39 cellular contexts compared by ENCODE assay signal in the genomic region with DNA sequence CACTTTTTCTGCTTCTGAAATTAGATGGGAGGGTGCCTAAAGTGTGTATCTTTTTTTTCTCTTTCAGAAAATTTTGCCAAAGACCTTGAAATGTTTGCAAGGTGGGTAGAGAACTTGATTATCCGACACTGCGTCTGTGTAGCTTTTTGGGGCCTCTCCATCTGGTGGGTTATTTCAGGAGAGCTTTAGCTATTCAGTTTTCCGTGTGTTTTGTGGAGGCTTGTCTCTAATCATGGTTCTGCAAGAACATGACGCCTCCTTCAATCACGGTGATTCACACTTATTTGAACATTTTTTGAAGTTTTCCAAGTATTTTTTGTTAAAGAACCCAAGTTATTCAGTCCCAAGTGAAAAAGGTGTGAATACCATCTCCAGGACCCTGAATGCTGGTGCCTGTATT. TPM values are rescaled to one million over a fixed set of nuclear protein-coding genes. Genes with fewer than 3 reads are reported as not detected.
"Had no signal": no experiment of that assay in that cellular context is flagged by ENCODE, and none has a peak within 500 bp of the region (broad histone marks: within the 10 kb centered on the region; RNA-seq: fewer than 3 reads in every experiment).

No MANE protein-coding gene starts in this region.

- H3K36me3 Mint-ChIP-seq: activated naive CD4-positive, alpha-beta T cell treated with anti-CD3 and anti-CD28 coated beads, Interleukin-2, amount 10 ng/mL, durations not matched to agents 7 days and 5 days; activated naive CD4-positive, alpha-beta T cell treated with anti-CD3 and anti-CD28 coated beads, Interleukin-2, amount 50 U/mL, for 24 hours; activated naive CD4-positive, alpha-beta T cell treated with anti-CD3 and anti-CD28 coated beads, Interleukin-2, amount 50 U/mL, for 72 hours; activated naive CD8-positive, alpha-beta T cell; activated naive CD8-positive, alpha-beta T cell treated with anti-CD3 and anti-CD28 coated beads, Interleukin-2, amount 10 ng/mL, durations not matched to agents 7 days and 5 days; brain had no signal

- H3K27me3 Mint-ChIP-seq: activated naive CD4-positive, alpha-beta T cell treated with anti-CD3 and anti-CD28 coated beads, Interleukin-2, amount 10 ng/mL, durations not matched to agents 7 days and 5 days; activated naive CD4-positive, alpha-beta T cell treated with anti-CD3 and anti-CD28 coated beads, Interleukin-2, amount 50 U/mL, for 24 hours; activated naive CD8-positive, alpha-beta T cell; activated naive CD8-positive, alpha-beta T cell treated with anti-CD3 and anti-CD28 coated beads for 36 hours; activated naive CD8-positive, alpha-beta T cell treated with anti-CD3 and anti-CD28 coated beads, Interleukin-2, amount 10 ng/mL, durations not matched to agents 7 days and 5 days; activated naive CD8-positive, alpha-beta T cell treated with anti-CD3 and anti-CD28 coated beads, Interleukin-2, amount 50 U/mL, for 24 hours; activated T-cell treated with anti-CD3 and anti-CD28 coated beads, Interleukin-2, amount 50 U/mL, for 24 hours; activated T-helper 17 cell treated with anti-CD3 and anti-CD28 coated beads, Interleukin-2, amount 50 U/mL, for 72 hours; central memory CD8-positive, alpha-beta T cell had no signal

- H3K27ac Mint-ChIP-seq: activated naive CD4-positive, alpha-beta T cell treated with anti-CD3 and anti-CD28 coated beads for 36 hours; activated naive CD4-positive, alpha-beta T cell treated with anti-CD3 and anti-CD28 coated beads, Interleukin-2, amount 10 ng/mL, durations not matched to agents 7 days and 5 days; activated naive CD4-positive, alpha-beta T cell treated with anti-CD3 and anti-CD28 coated beads, Interleukin-2, amount 50 U/mL, for 24 hours; activated naive CD4-positive, alpha-beta T cell treated with anti-CD3 and anti-CD28 coated beads, Interleukin-2, amount 50 U/mL, for 72 hours; activated naive CD8-positive, alpha-beta T cell; activated naive CD8-positive, alpha-beta T cell treated with anti-CD3 and anti-CD28 coated beads for 36 hours; activated naive CD8-positive, alpha-beta T cell treated with anti-CD3 and anti-CD28 coated beads, Interleukin-2, amount 10 ng/mL, durations not matched to agents 7 days and 5 days; activated naive CD8-positive, alpha-beta T cell treated with anti-CD3 and anti-CD28 coated beads, Interleukin-2, amount 50 U/mL, for 24 hours; activated T-cell treated with anti-CD3 and anti-CD28 coated beads, Interleukin-2, amount 50 U/mL, for 24 hours; activated T-cell treated with anti-CD3 and anti-CD28 coated beads, Interleukin-2, amount 50 U/mL, for 72 hours; activated T-helper 1 cell treated with anti-CD3 and anti-CD28 coated beads, Interleukin-12 subunit alpha, Interleukin-12 subunit beta, Interleukin-2, Interleukin-4 antibody, amounts not matched to agents 30 ng/mL and 10 ng/mL and 1 ng/mL, durations not matched to agents 14 hours and 24 hours and 36 hours; activated T-helper 17 cell treated with anti-CD3 and anti-CD28 coated beads, Interleukin-2, amount 50 U/mL, for 72 hours; activated T-helper 2 cell treated with anti-CD3 and anti-CD28 coated beads, Interferon-gamma antibody, Interleukin-2, Interleukin-4, amounts not matched to agents 10 μg/mL and 5 μg/mL and 100 μg/mL, durations not matched to agents 14 hours and 24 hours and 36 hours had no signal

- H3K27me3 ChIP-seq: adrenal gland, ascending aorta, body of pancreas, brain microvascular endothelial cell, breast epithelium, cardiac muscle cell had no signal

- DNase-seq: activated effector memory CD4-positive, alpha-beta T cell treated with anti-CD3 and anti-CD28 coated beads, Interleukin-2, amount 50 U/mL, for 16 hours; activated effector memory CD4-positive, alpha-beta T cell treated with Interleukin-2 at 50 U/mL for 16 hours; activated gamma-delta T cell; activated gamma-delta T cell treated with Interleukin-2 at 50 U/mL for 16 hours; activated naive CD4-positive, alpha-beta T cell; activated naive CD4-positive, alpha-beta T cell treated with anti-CD3 and anti-CD28 coated beads for 36 hours; activated naive CD4-positive, alpha-beta T cell treated with anti-CD3 and anti-CD28 coated beads, Interleukin-2, amount 10 ng/mL, durations not matched to agents 7 days and 5 days; activated naive CD4-positive, alpha-beta T cell treated with anti-CD3 and anti-CD28 coated beads, Interleukin-2, amount 50 U/mL, for 16 hours; activated naive CD4-positive, alpha-beta T cell treated with Interleukin-2 at 50 U/mL for 16 hours; activated naive CD8-positive, alpha-beta T cell treated with anti-CD3 and anti-CD28 coated beads for 36 hours; activated naive CD8-positive, alpha-beta T cell treated with anti-CD3 and anti-CD28 coated beads, Interleukin-2, amount 10 ng/mL, durations not matched to agents 7 days and 5 days; activated naive CD8-positive, alpha-beta T cell treated with anti-CD3 and anti-CD28 coated beads, Interleukin-2, amount 50 U/mL, for 24 hours; activated T-cell treated with anti-CD3 and anti-CD28 coated beads, Interleukin-2, amount 50 U/mL, for 1 hour; activated T-cell treated with anti-CD3 and anti-CD28 coated beads, Interleukin-2, amount 50 U/mL, for 24 hours; activated T-cell treated with anti-CD3 and anti-CD28 coated beads, Interleukin-2, amount 50 U/mL, for 4 hours; activated T-cell treated with anti-CD3 and anti-CD28 coated beads, Interleukin-2, amount 50 U/mL, for 48 hours; activated T-cell treated with anti-CD3 and anti-CD28 coated beads, Interleukin-2, amount 50 U/mL, for 72 hours; adrenal gland; amniotic stem cell; body of pancreas; brain microvascular endothelial cell; central memory CD4-positive, alpha-beta T cell; cerebellar nuclear complex had no signal

- H3K36me3 ChIP-seq: adrenal gland, ascending aorta, brain microvascular endothelial cell, breast epithelium, cardiac muscle cell had no signal

- FAIRE-seq: astrocyte, bronchial epithelial cell had no signal

- H3K9me3 ChIP-seq: adrenal gland, ascending aorta, body of pancreas, breast epithelium had no signal

- H3K4me1 Mint-ChIP-seq: activated T-helper 17 cell treated with anti-CD3 and anti-CD28 coated beads, Interleukin-2, amount 50 U/mL, for 72 hours had no signal

- H3K27ac ChIP-seq: adrenal gland, ascending aorta, body of pancreas, brain microvascular endothelial cell, breast epithelium, cardiac muscle cell had no signal

- H3K9me3 Mint-ChIP-seq: activated naive CD4-positive, alpha-beta T cell treated with anti-CD3 and anti-CD28 coated beads for 36 hours; activated naive CD4-positive, alpha-beta T cell treated with anti-CD3 and anti-CD28 coated beads, Interleukin-2, amount 10 ng/mL, durations not matched to agents 7 days and 5 days; activated naive CD4-positive, alpha-beta T cell treated with anti-CD3 and anti-CD28 coated beads, Interleukin-2, amount 50 U/mL, for 24 hours; activated naive CD4-positive, alpha-beta T cell treated with anti-CD3 and anti-CD28 coated beads, Interleukin-2, amount 50 U/mL, for 72 hours; activated naive CD8-positive, alpha-beta T cell treated with anti-CD3 and anti-CD28 coated beads for 36 hours; activated naive CD8-positive, alpha-beta T cell treated with anti-CD3 and anti-CD28 coated beads, Interleukin-2, amount 10 ng/mL, durations not matched to agents 7 days and 5 days; activated naive CD8-positive, alpha-beta T cell treated with anti-CD3 and anti-CD28 coated beads, Interleukin-2, amount 50 U/mL, for 24 hours; activated T-cell treated with anti-CD3 and anti-CD28 coated beads, Interleukin-2, amount 50 U/mL, for 24 hours; activated T-cell treated with anti-CD3 and anti-CD28 coated beads, Interleukin-2, amount 50 U/mL, for 4 hours; activated T-cell treated with anti-CD3 and anti-CD28 coated beads, Interleukin-2, amount 50 U/mL, for 72 hours; activated T-helper 1 cell treated with anti-CD3 and anti-CD28 coated beads, Interleukin-12 subunit alpha, Interleukin-12 subunit beta, Interleukin-2, Interleukin-4 antibody, amounts not matched to agents 30 ng/mL and 10 ng/mL and 1 ng/mL, durations not matched to agents 14 hours and 24 hours and 36 hours; activated T-helper 17 cell treated with anti-CD3 and anti-CD28 coated beads, Interleukin-2, amount 50 U/mL, for 72 hours; activated T-helper 2 cell treated with anti-CD3 and anti-CD28 coated beads, Interferon-gamma antibody, Interleukin-2, Interleukin-4, amounts not matched to agents 10 μg/mL and 5 μg/mL and 100 μg/mL, durations not matched to agents 14 hours and 24 hours and 36 hours; brain; central memory CD8-positive, alpha-beta T cell had no signal

- H3K4me3 ChIP-seq: adrenal gland, ascending aorta, body of pancreas, breast epithelium, cardiac muscle cell had no signal

- ATAC-seq: activated naive CD4-positive, alpha-beta T cell treated with anti-CD3 and anti-CD28 coated beads, Interleukin-2, amount 50 U/mL, for 72 hours; activated naive CD8-positive, alpha-beta T cell treated with anti-CD3 and anti-CD28 coated beads, Interleukin-2, amount 50 U/mL, for 24 hours; activated T-cell treated with anti-CD3 and anti-CD28 coated beads, Interleukin-2, amount 50 U/mL, for 4 hours; activated T-cell treated with anti-CD3 and anti-CD28 coated beads, Interleukin-2, amount 50 U/mL, for 72 hours; activated T-helper 17 cell treated with anti-CD3 and anti-CD28 coated beads, Interleukin-2, amount 50 U/mL, for 72 hours; body of pancreas had no signal

- H3K4me3 Mint-ChIP-seq: activated naive CD4-positive, alpha-beta T cell treated with anti-CD3 and anti-CD28 coated beads for 36 hours; activated naive CD4-positive, alpha-beta T cell treated with anti-CD3 and anti-CD28 coated beads, Interleukin-2, amount 10 ng/mL, durations not matched to agents 7 days and 5 days; activated naive CD4-positive, alpha-beta T cell treated with anti-CD3 and anti-CD28 coated beads, Interleukin-2, amount 50 U/mL, for 24 hours; activated naive CD8-positive, alpha-beta T cell; activated naive CD8-positive, alpha-beta T cell treated with anti-CD3 and anti-CD28 coated beads for 36 hours; activated naive CD8-positive, alpha-beta T cell treated with anti-CD3 and anti-CD28 coated beads, Interleukin-2, amount 10 ng/mL, durations not matched to agents 7 days and 5 days; activated naive CD8-positive, alpha-beta T cell treated with anti-CD3 and anti-CD28 coated beads, Interleukin-2, amount 50 U/mL, for 24 hours; activated T-cell treated with anti-CD3 and anti-CD28 coated beads, Interleukin-2, amount 50 U/mL, for 24 hours; activated T-cell treated with anti-CD3 and anti-CD28 coated beads, Interleukin-2, amount 50 U/mL, for 4 hours; activated T-cell treated with anti-CD3 and anti-CD28 coated beads, Interleukin-2, amount 50 U/mL, for 72 hours; activated T-helper 1 cell treated with anti-CD3 and anti-CD28 coated beads, Interleukin-12 subunit alpha, Interleukin-12 subunit beta, Interleukin-2, Interleukin-4 antibody, amounts not matched to agents 30 ng/mL and 10 ng/mL and 1 ng/mL, durations not matched to agents 14 hours and 24 hours and 36 hours; activated T-helper 17 cell treated with anti-CD3 and anti-CD28 coated beads, Interleukin-2, amount 50 U/mL, for 72 hours; central memory CD8-positive, alpha-beta T cell had no signal

RNA-seq across cellular contexts. Expression of gene CENPS, which starts 4.4 kb away (rescaled TPM):
- total RNA-seq: ascending aorta had no signal

RNA-seq across cellular contexts. Expression of gene CORT, which starts 15.2 kb away (rescaled TPM):
- total RNA-seq: activated naive CD8-positive, alpha-beta T cell treated with anti-CD3 and anti-CD28 coated beads for 36 hours; ascending aorta; body of pancreas; cardiac septum; chondrocyte had no signal
- polyA plus RNA-seq: aorta had no signal
